Comparison of ENCODE assay signal across 27 cellular contexts in the genomic region with DNA sequence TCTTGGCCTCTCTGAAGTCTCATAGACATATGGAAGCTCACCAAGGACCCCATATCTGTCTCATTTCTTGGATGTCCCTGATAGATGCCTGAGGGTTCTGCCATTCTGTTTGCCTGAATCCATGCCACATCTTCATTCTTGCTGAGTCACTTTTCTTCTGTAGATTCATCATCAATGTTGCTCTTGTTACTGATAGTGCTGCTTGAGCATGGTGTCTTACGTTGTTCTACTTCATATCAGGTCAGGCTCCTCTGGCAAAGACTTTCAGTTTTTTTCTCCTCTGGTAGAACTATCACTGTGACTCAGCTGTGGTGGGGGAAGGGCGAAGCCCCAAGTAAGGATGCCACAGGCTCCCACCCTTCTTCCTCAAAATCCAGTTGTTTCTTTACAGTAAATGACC.
DNase-seq lines count a peak whose midpoint lies in the region; ATAC-seq and TF ChIP-seq lines count a peak whose summit lies in the region.
"Had no signal": no experiment of that assay in that cellular context is flagged by ENCODE, and none has a peak within 500 bp of the region (broad histone marks: within the 10 kb centered on the region; RNA-seq: fewer than 3 reads in every experiment).

No MANE protein-coding gene starts in this region.

- H3K4me2 ChIP-seq in OCI-LY3 (ENCODE audit: low read length), result no peak overlapping the region

- H3K9me3 Mint-ChIP-seq in osteocyte (ENCODE audit: unreplicated experiment), result no peaks in the 10 kb centered on the region
- H3K9me3 Mint-ChIP-seq in activated T-cell treated with anti-CD3 and anti-CD28 coated beads, Interleukin-2, amount 50 U/mL, for 24 hours, result peaks cover 20% of the 10 kb centered on the region

- no peak for TF ChIP-seq CTCF in OCI-LY3 (IDR thresholded peaks at IDR 0.05; ENCODE audit: low read depth, low read length)
- no peak for TF ChIP-seq CTCF in choroid plexus epithelial cell (conservative IDR thresholded peaks at IDR 0.05; ENCODE audit: low read depth, low read length)
- TF ChIP-seq CTCF in osteocyte (IDR thresholded peaks at IDR 0.05), result no peak

- no peaks in the 10 kb centered on the region for H3K79me2 ChIP-seq in OCI-LY3 (ENCODE audit: low read length)

- no peak overlapping the region for H3K9ac ChIP-seq in OCI-LY3 (ENCODE audit: low read length)

- H3K27ac Mint-ChIP-seq in osteocyte (ENCODE audit: unreplicated experiment), result peak overlapping the region; percentile 43
- no peak overlapping the region for H3K27ac Mint-ChIP-seq in activated T-cell treated with anti-CD3 and anti-CD28 coated beads, Interleukin-2, amount 50 U/mL, for 24 hours
- H3K27ac Mint-ChIP-seq: B cell; CD14-positive monocyte; CD8-positive, alpha-beta memory T cell; T-helper 1 cell treated with Interleukin-12 subunit alpha and Interleukin-12 subunit beta and Interleukin-4 antibody, amounts not matched to agents 30 μg/mL and 1 μg/mL, for 36 hours had no signal

- H3K4me3 Mint-ChIP-seq in osteocyte (ENCODE audit: unreplicated experiment), result no peak overlapping the region
- H3K4me3 Mint-ChIP-seq in activated T-cell treated with anti-CD3 and anti-CD28 coated beads, Interleukin-2, amount 50 U/mL, for 24 hours, result no peak overlapping the region
- H3K4me3 Mint-ChIP-seq: B cell; CD14-positive monocyte; CD8-positive, alpha-beta memory T cell; T-helper 1 cell treated with Interleukin-12 subunit alpha and Interleukin-12 subunit beta and Interleukin-4 antibody, amounts not matched to agents 30 μg/mL and 1 μg/mL, for 36 hours had no signal

- H4K20me1 ChIP-seq in OCI-LY3 (ENCODE audit: insufficient read depth, low read length), result no peaks in the 10 kb centered on the region

- H2AFZ ChIP-seq in OCI-LY3 (ENCODE audit: low read depth, low read length), result peak overlapping the region; percentile 50; the same call in 1 of the 2 replicates

- no peak overlapping the region for H3K27ac ChIP-seq in OCI-LY3 (ENCODE audit: low read length)
- H3K27ac ChIP-seq: RWPE1 had no signal

- no peak for ATAC-seq in HG02642 (IDR thresholded peaks at IDR 0.05; ENCODE audit: poor library complexity, unreplicated experiment)
- ATAC-seq: HCT116, Panc1 had no signal

- no peaks in the 10 kb centered on the region for H3K36me3 ChIP-seq in OCI-LY3 (replicated peaks; ENCODE audit: low read depth, low read length)

- no peaks in the 10 kb centered on the region for H3K36me3 Mint-ChIP-seq in osteocyte (ENCODE audit: unreplicated experiment)
- H3K36me3 Mint-ChIP-seq in activated T-cell treated with anti-CD3 and anti-CD28 coated beads, Interleukin-2, amount 50 U/mL, for 24 hours (ENCODE audit: low read depth), result no peaks in the 10 kb centered on the region
- H3K36me3 Mint-ChIP-seq: CD14-positive monocyte; CD8-positive, alpha-beta memory T cell had no signal

- H3K27me3 ChIP-seq in OCI-LY3 (ENCODE audit: low read depth, low read length), result no peaks in the 10 kb centered on the region

- H3K4me3 ChIP-seq in OCI-LY3 (ENCODE audit: low read length) (no peak overlapping the region), choroid plexus epithelial cell (ENCODE audit: low read depth, low read length) (no peak overlapping the region)

- no peaks in the 10 kb centered on the region for H3K27me3 Mint-ChIP-seq in osteocyte (ENCODE audit: unreplicated experiment)
- no peaks in the 10 kb centered on the region for H3K27me3 Mint-ChIP-seq in activated T-cell treated with anti-CD3 and anti-CD28 coated beads, Interleukin-2, amount 50 U/mL, for 24 hours
- H3K27me3 Mint-ChIP-seq: B cell; CD8-positive, alpha-beta memory T cell had no signal

- peaks cover 7% of the 10 kb centered on the region; the same call in 1 of the 2 replicates for H3K4me1 ChIP-seq in OCI-LY3 (ENCODE audit: low read length)

- peaks cover 9% of the 10 kb centered on the region for H3K4me1 Mint-ChIP-seq in osteocyte (ENCODE audit: unreplicated experiment)
- no peaks in the 10 kb centered on the region for H3K4me1 Mint-ChIP-seq in activated T-cell treated with anti-CD3 and anti-CD28 coated beads, Interleukin-2, amount 50 U/mL, for 24 hours (ENCODE audit: low read depth)
- H3K4me1 Mint-ChIP-seq: B cell; CD14-positive monocyte; CD8-positive, alpha-beta memory T cell had no signal

- DNase-seq in Daoy (ENCODE audit: low read depth) (peak; percentile 23), choroid plexus epithelial cell (ENCODE audit: low read depth) (peak; percentile 1), osteocyte (ENCODE audit: extremely low spot score, unreplicated experiment) (no peak)
- DNase-seq in activated CD4-positive, alpha-beta T cell treated with anti-CD3 and anti-CD28 coated beads for 48 hours, result no peak
- DNase-seq in activated T-cell treated with anti-CD3 and anti-CD28 coated beads, Interleukin-2, amount 50 U/mL, for 24 hours, result no peak
- DNase-seq: Calu3; CD8-positive, alpha-beta memory T cell; DMS153; DND-41; GOT3; KBM-7; MV-4-11; NCI-H1105; NCI-H1436 treated with DMSO at 0.1 percent for 48 hours; NCI-H187 treated with DMSO at 0.1 percent for 48 hours; NCI-H2171 treated with DMSO at 0.1 percent for 48 hours; NCI-H524 treated with DMSO at 0.1 percent for 48 hours; NCI-H82; SHP77 had no signal

- H3K9me3 ChIP-seq in OCI-LY3 (ENCODE audit: insufficient read depth, low read length), result no peaks in the 10 kb centered on the region

Comparison
In these comparisons a context has a peak if more than half of its experiments do, and no peak if none do; other contexts are left out.
1. DNase-seq: peak in Daoy (single experiment) and choroid plexus epithelial cell (single experiment); none in osteocyte (single experiment), activated CD4-positive, alpha-beta T cell treated with anti-CD3 and anti-CD28 coated beads for 48 hours (single experiment) and activated T-cell treated with anti-CD3 and anti-CD28 coated beads, Interleukin-2, amount 50 U/mL, for 24 hours (single experiment).